In genomic region chr7:908919-909357, GRCh38 we compare ENCODE assay signal across 8 cellular contexts. TPM values are rescaled to one million over a fixed set of nuclear protein-coding genes. Genes with fewer than 3 reads are reported as not detected.
A peak's percentile ranks its signal among the peaks of the same experiment; 100 is the strongest.
DNase-seq lines count a peak whose midpoint lies in the region; ATAC-seq and TF ChIP-seq lines count a peak whose summit lies in the region.
"Not testable (repeated sequence)": the region's sequence is repeated elsewhere in the genome, so short reads cannot be mapped to it uniquely, and the experiment has no call there.

No MANE protein-coding gene starts in this region.

- H3K36me3 ChIP-seq in CD8-positive, alpha-beta T cell (ENCODE audit: insufficient read depth, low read length); Panc1 (ENCODE audit: control insufficient read depth, insufficient read depth, low read length): not testable (repeated sequence)

- intact Hi-C loops in CD8-positive, alpha-beta T cell (cut with DNase I, micrococcal nuclease), result loop anchor here (1.0 to 5.0 kb wide), 4 partner anchors 14 to 158 kb away; partner anchors contain the start of genes ADAP1 (in 2 of the 2) and COX19 (in 2 of the 2)
- intact Hi-C loops in Panc1 (cut with micrococcal nuclease; ENCODE audit: unreplicated experiment), result not testable (repeated sequence)

- TF ChIP-seq CTCF in CD8-positive, alpha-beta T cell (IDR thresholded peaks at IDR 0.05), result peak; percentile 70
- TF ChIP-seq CTCF in GM20000 (IDR thresholded peaks at IDR 0.05; ENCODE audit: extremely low read depth, missing control alignments), result peak; percentile 92
- TF ChIP-seq CTCF in Panc1 (IDR thresholded peaks at IDR 0.05), result peak; percentile 95
- TF ChIP-seq CTCF in epithelial cell of esophagus (IDR thresholded peaks at IDR 0.05; ENCODE audit: insufficient read depth, low read depth, low read length, missing control alignments), result peak; percentile 61

- not testable (repeated sequence) for H3K9me3 Mint-ChIP-seq in CD8-positive, alpha-beta T cell; activated T-cell treated with anti-CD3 and anti-CD28 coated beads, Interleukin-2, amount 50 U/mL, for 4 hours; memory B cell

- DNase-seq in CD8-positive, alpha-beta T cell, result peak in 5 of 7 experiments; percentile 40 to 86 (median 53)
- DNase-seq in GM20000 (ENCODE audit: low spot score) (peak; percentile 91), HUDEP-2 (lab: John Stamatoyannopoulos, UW; ENCODE audit: unreplicated experiment in 76 of 76) (peak in 52 of 76 experiments; percentile 13 to 80 (median 49)), epithelial cell of esophagus (ENCODE audit: low read depth) (peak; percentile 47), memory B cell (ENCODE audit: low spot score in 2 of 2) (peak in 1 of 2 donors; percentile 85)
- not testable (repeated sequence) for DNase-seq in Panc1 (ENCODE audit: low read depth, low spot score)
- DNase-seq in activated T-cell treated with anti-CD3 and anti-CD28 coated beads, Interleukin-2, amount 50 U/mL, for 4 hours, result peak; percentile 70
- DNase-seq in stimulated activated CD4-positive, alpha-beta T cell treated with anti-CD3 and anti-CD28 coated beads, TNF-alpha, amount 100 ng/mL, for 4 hours (ENCODE audit: low read depth in 3 of 3), result peak in 2 of 3 experiments; percentile 26 to 52

- H3K9me3 ChIP-seq in CD8-positive, alpha-beta T cell (ENCODE audit: low read length); Panc1 (ENCODE audit: control insufficient read depth, insufficient read depth, low read depth, low read length): not testable (repeated sequence)

- ATAC-seq in CD8-positive, alpha-beta T cell, result peak; percentile 83
- ATAC-seq in Panc1 (peak; percentile 84), memory B cell (ENCODE audit: low read depth) (peak; percentile 23)
- peak; percentile 80 to 87 for ATAC-seq in activated T-cell treated with anti-CD3 and anti-CD28 coated beads, Interleukin-2, amount 50 U/mL, for 4 hours

- H3K36me3 Mint-ChIP-seq in CD8-positive, alpha-beta T cell; activated T-cell treated with anti-CD3 and anti-CD28 coated beads, Interleukin-2, amount 50 U/mL, for 4 hours (ENCODE audit: insufficient read depth); memory B cell: not testable (repeated sequence)

- CTCF ChIA-PET in CD8-positive, alpha-beta T cell (lab: Charles Lee), result interaction anchor here (0.8 to 4.3 kb wide), 8 partner anchors 13 to 156 kb away, joined by 3 to 33 read pairs (median 8); partner anchors contain the start of gene ADAP1
- CTCF ChIA-PET in Panc1 (lab: Charles Lee), result interaction anchor here (0.6 kb wide), 1 partner anchor 14 kb away, joined by 3 read pairs; no protein-coding TSS in a partner anchor

- in situ Hi-C loops in Panc1 (cut with HindIII; ENCODE audit: low pct_unique_long_range_greater_than_20kb, low sequenced_read_pairs), result not testable (repeated sequence)

- peaks cover 15% of the 10 kb centered on the region for H3K4me1 ChIP-seq in CD8-positive, alpha-beta T cell (ENCODE audit: insufficient read depth, low read length)
- H3K4me1 ChIP-seq in Panc1 (ENCODE audit: control insufficient read depth, insufficient read depth, low read length), result not testable (repeated sequence)

- H3K27ac Mint-ChIP-seq in CD8-positive, alpha-beta T cell; memory B cell: not testable (repeated sequence)

- H3K4me1 Mint-ChIP-seq in CD8-positive, alpha-beta T cell (ENCODE audit: low read depth); activated T-cell treated with anti-CD3 and anti-CD28 coated beads, Interleukin-2, amount 50 U/mL, for 4 hours (ENCODE audit: low read depth); memory B cell: not testable (repeated sequence)

- BruUV-seq in Panc1 (replicated peaks; lab: Mats Ljungman, UMichigan), result not testable (repeated sequence)

- POLR2A ChIA-PET in CD8-positive, alpha-beta T cell (lab: Charles Lee), result interaction anchor here (3.9 to 4.8 kb wide), 2 partner anchors 14 to 45 kb away, joined by 16 to 29 read pairs; partner anchors contain the start of gene ADAP1
- POLR2A ChIA-PET in Panc1 (lab: Charles Lee), result interaction anchor here (0.7 kb wide), 1 partner anchor 566 kb away, joined by 13 read pairs; no protein-coding TSS in a partner anchor

- H3K4me3 ChIP-seq in CD8-positive, alpha-beta T cell (ENCODE audit: low read depth, low read length), result not testable (repeated sequence)
- peak overlapping the region; percentile 25 to 33; a peak in 3 of 4 replicates for H3K4me3 ChIP-seq in Panc1 (ENCODE audit: low read depth in 2 of 2, low read length in 2 of 2)
- peak overlapping the region; percentile 21 for H3K4me3 ChIP-seq in epithelial cell of esophagus (ENCODE audit: low read length)

- not testable (repeated sequence) for H3K27me3 ChIP-seq in CD8-positive, alpha-beta T cell (ENCODE audit: insufficient read depth, low read length); Panc1 (ENCODE audit: control insufficient read depth, insufficient read depth, low read length)

- not testable (repeated sequence) for H3K27me3 Mint-ChIP-seq in CD8-positive, alpha-beta T cell (ENCODE audit: low read depth); activated T-cell treated with anti-CD3 and anti-CD28 coated beads, Interleukin-2, amount 50 U/mL, for 4 hours (ENCODE audit: low read depth); memory B cell

- not testable (repeated sequence) for H3K27ac ChIP-seq in CD8-positive, alpha-beta T cell (ENCODE audit: low read depth, low read length); Panc1 (ENCODE audit: low read length)

- not testable (repeated sequence) for H3K4me3 Mint-ChIP-seq in CD8-positive, alpha-beta T cell; activated T-cell treated with anti-CD3 and anti-CD28 coated beads, Interleukin-2, amount 50 U/mL, for 4 hours; memory B cell

RNA-seq across cellular contexts. Expression of gene GET4, which starts 32.6 kb away (rescaled TPM):
- 10 to 100 TPM; 75.4 to 83.1 TPM for total RNA-seq in CD8-positive, alpha-beta T cell
- 90.9 TPM for total RNA-seq in Panc1 (2021; ENCODE audit: unreplicated experiment)
- polyA plus RNA-seq in Panc1 (2012; ENCODE audit: insufficient read length), result 99.5 TPM
- total RNA-seq in activated T-cell treated with anti-CD3 and anti-CD28 coated beads, Interleukin-2, amount 50 U/mL, for 4 hours, result 10 to 100 TPM; 47.9 to 55.3 (median 52.1) TPM

RNA-seq across cellular contexts. Expression of gene ADAP1, which starts 45.5 kb away (rescaled TPM):
- total RNA-seq in CD8-positive, alpha-beta T cell, result 10 to 100 TPM; 10.9 to 11.5 TPM
- 3.1 TPM for total RNA-seq in Panc1 (2021; ENCODE audit: unreplicated experiment)
- 3.2 TPM for polyA plus RNA-seq in Panc1 (2012; ENCODE audit: insufficient read length)
- 10 to 100 TPM; 75.0 to 79.6 (median 79.5) TPM for total RNA-seq in activated T-cell treated with anti-CD3 and anti-CD28 coated beads, Interleukin-2, amount 50 U/mL, for 4 hours

Comparison
In these comparisons a context has a peak if more than half of its experiments do, and no peak if none do; other contexts are left out.
1. ATAC-seq: peak in every context shown above with its lines; median percentile 84 in Panc1; 84 in activated T-cell treated with anti-CD3 and anti-CD28 coated beads, Interleukin-2, amount 50 U/mL, for 4 hours; 83 in CD8-positive, alpha-beta T cell; 23 in memory B cell.
2. RNA of gene ADAP1, which starts 45.5 kb away (total RNA-seq): 75.0 to 79.6 TPM in activated T-cell treated with anti-CD3 and anti-CD28 coated beads, Interleukin-2, amount 50 U/mL, for 4 hours; 10.9 to 11.5 TPM in CD8-positive, alpha-beta T cell and 3.1 TPM in Panc1 (single experiment); every median in the first group is over 4 times any median in the second.
3. Peak in every context shown above with its lines, with median percentiles within 50 percentile points of each other: CTCF ChIP-seq.